12 cellular contexts compared by ENCODE assay signal in genomic region chr3:66703501-66703900, GRCh38.
"Had no signal": no experiment of that assay in that cellular context is flagged by ENCODE, and none has a peak within 500 bp of the region (broad histone marks: within the 10 kb centered on the region; RNA-seq: fewer than 3 reads in every experiment).

No MANE protein-coding gene starts in this region.

- H3K4me1 ChIP-seq: heart left ventricle, stomach had no signal

- DNase-seq: activated effector memory CD4-positive, alpha-beta T cell treated with Interleukin-2 at 50 U/mL for 16 hours; activated T-cell treated with anti-CD3 and anti-CD28 coated beads, Interleukin-2, amount 50 U/mL, for 1 hour; anterior cingulate cortex; dorsolateral prefrontal cortex; heart left ventricle; nephron progenitor cell; stimulated activated CD4-positive, alpha-beta T cell treated with anti-CD3 and anti-CD28 coated beads, Interleukin-15, amount 100 ng/mL, for 24 hours; stimulated activated CD4-positive, alpha-beta T cell treated with anti-CD3 and anti-CD28 coated beads, Interleukin-4, amount 100 ng/mL, for 4 hours; stomach had no signal

- H3K4me3 ChIP-seq: dorsolateral prefrontal cortex, esophagus muscularis mucosa, heart left ventricle, stomach had no signal

- H3K27ac ChIP-seq: dorsolateral prefrontal cortex had no signal

- ATAC-seq: activated CD4-positive, CD25-positive, alpha-beta regulatory T cell treated with anti-CD3 and anti-CD28 coated beads, Interleukin-2, amount 50 U/mL, for 24 hours; activated naive CD4-positive, alpha-beta T cell treated with anti-CD3 and anti-CD28 coated beads, Interleukin-2, amount 50 U/mL, for 72 hours; heart left ventricle had no signal

- H3K36me3 ChIP-seq: esophagus muscularis mucosa, heart left ventricle, stomach had no signal

- H3K9me3 ChIP-seq: esophagus muscularis mucosa, stomach had no signal

- H3K27me3 ChIP-seq: dorsolateral prefrontal cortex, esophagus muscularis mucosa, heart left ventricle, stomach had no signal
